27 cellular contexts compared by ENCODE assay signal in the genomic region with DNA sequence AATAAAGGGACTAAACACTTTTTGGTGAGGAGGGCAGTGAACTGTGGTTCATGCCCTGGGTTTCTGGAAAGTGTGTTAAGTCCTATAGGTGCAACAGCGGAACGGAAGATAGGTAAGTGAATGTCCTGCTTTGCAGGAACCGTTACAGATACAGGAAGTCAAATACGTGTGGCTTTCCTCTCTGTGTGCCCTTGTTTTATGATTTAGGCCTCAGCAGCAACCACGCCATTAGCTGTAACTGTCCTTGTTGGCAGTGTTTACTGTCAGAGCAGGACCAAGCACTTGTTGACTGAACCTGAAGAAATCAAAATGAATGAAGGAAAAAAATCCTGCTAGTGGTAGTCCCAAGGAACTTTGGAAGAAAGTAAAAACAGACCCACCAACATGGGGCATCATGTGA.
A peak's percentile ranks its signal among the peaks of the same experiment; 100 is the strongest.
DNase-seq lines count a peak whose midpoint lies in the region; ATAC-seq, FAIRE-seq and TF ChIP-seq lines count a peak whose summit lies in the region.
"Had no signal": no experiment of that assay in that cellular context is flagged by ENCODE, and none has a peak within 500 bp of the region (broad histone marks: within the 10 kb centered on the region; RNA-seq: fewer than 3 reads in every experiment).

No MANE protein-coding gene starts in this region.

- H3K36me3 ChIP-seq in pancreas: no peaks in the 10 kb centered on the region
- H3K36me3 ChIP-seq: MG63, neural progenitor cell had no signal

- no peak for DNase-seq in activated naive CD4-positive, alpha-beta T cell treated with anti-CD3 and anti-CD28 coated beads, Interleukin-2, amount 10 ng/mL, durations not matched to agents 7 days and 5 days
- no peak for DNase-seq in activated naive CD4-positive, alpha-beta T cell treated with anti-CD3 and anti-CD28 coated beads for 36 hours
- DNase-seq in Kasumi-1 (lab: John Stamatoyannopoulos, UW) (peak; percentile 81 to 84), pancreas (no peak), NCI-H1105 (lab: John Stamatoyannopoulos, UW) (no peak)
- DNase-seq in stimulated activated effector memory CD8-positive, alpha-beta T cell treated with anti-CD3 and anti-CD28 coated beads, Interleukin-12 subunit alpha, Interleukin-12 subunit beta, amount 100 ng/mL, for 72 hours (ENCODE audit: low spot score in 2 of 2): no peak
- DNase-seq: ACHN; activated CD4-positive, CD25-positive, alpha-beta regulatory T cell treated with anti-CD3 and anti-CD28 coated beads, Interleukin-2, amount 50 U/mL, for 72 hours; cerebellar nuclear complex; DMS53; erythroblast; foreskin fibroblast; GF-D8; H7; left ventricle myocardium inferior; MG63; midbrain; sigmoid colon; stimulated activated CD4-positive, alpha-beta T cell treated with anti-CD3 and anti-CD28 coated beads, Interleukin-15, amount 100 ng/mL, for 24 hours had no signal

- no peak overlapping the region for H3K4me3 Mint-ChIP-seq in activated naive CD4-positive, alpha-beta T cell treated with anti-CD3 and anti-CD28 coated beads, Interleukin-2, amount 10 ng/mL, durations not matched to agents 7 days and 5 days
- no peak overlapping the region for H3K4me3 Mint-ChIP-seq in activated naive CD4-positive, alpha-beta T cell treated with anti-CD3 and anti-CD28 coated beads for 36 hours
- no peak overlapping the region for H3K4me3 Mint-ChIP-seq in activated naive CD8-positive, alpha-beta T cell
- H3K4me3 Mint-ChIP-seq in stimulated activated effector memory CD8-positive, alpha-beta T cell treated with anti-CD3 and anti-CD28 coated beads, Interleukin-12 subunit alpha, Interleukin-12 subunit beta, amount 100 ng/mL, for 72 hours: no peak overlapping the region
- H3K4me3 Mint-ChIP-seq: neural progenitor cell had no signal

- no peak overlapping the region for H3K4me3 ChIP-seq in pancreas
- H3K4me3 ChIP-seq: hepatocyte, left ventricle myocardium inferior, MG63, neural progenitor cell, sigmoid colon had no signal

- TF ChIP-seq CTCF in pancreas (IDR thresholded peaks at IDR 0.05): no peak

- no peak for ATAC-seq in stimulated activated effector memory CD8-positive, alpha-beta T cell treated with anti-CD3 and anti-CD28 coated beads, Interleukin-12 subunit alpha, Interleukin-12 subunit beta, amount 100 ng/mL, for 72 hours
- ATAC-seq in GM19452 (IDR thresholded peaks at IDR 0.05; ENCODE audit: unreplicated experiment) (no peak), pancreas (no peak)
- ATAC-seq: activated naive CD4-positive, alpha-beta T cell treated with anti-CD3 and anti-CD28 coated beads, Interleukin-2, amount 50 U/mL, for 72 hours; HepG2 had no signal

- no peaks in the 10 kb centered on the region for H3K9me3 ChIP-seq in pancreas
- H3K9me3 ChIP-seq: left ventricle myocardium inferior, MG63, sigmoid colon had no signal

- H3K4me1 Mint-ChIP-seq in activated naive CD4-positive, alpha-beta T cell treated with anti-CD3 and anti-CD28 coated beads, Interleukin-2, amount 10 ng/mL, durations not matched to agents 7 days and 5 days: peaks cover 15% of the 10 kb centered on the region
- H3K4me1 Mint-ChIP-seq in activated naive CD4-positive, alpha-beta T cell treated with anti-CD3 and anti-CD28 coated beads for 36 hours (ENCODE audit: low read depth): peaks cover 4% of the 10 kb centered on the region
- peaks cover 29% of the 10 kb centered on the region for H3K4me1 Mint-ChIP-seq in activated naive CD8-positive, alpha-beta T cell (ENCODE audit: low read depth)
- H3K4me1 Mint-ChIP-seq in stimulated activated effector memory CD8-positive, alpha-beta T cell treated with anti-CD3 and anti-CD28 coated beads, Interleukin-12 subunit alpha, Interleukin-12 subunit beta, amount 100 ng/mL, for 72 hours: peaks cover 38% of the 10 kb centered on the region

- H3K27me3 Mint-ChIP-seq in activated naive CD4-positive, alpha-beta T cell treated with anti-CD3 and anti-CD28 coated beads, Interleukin-2, amount 10 ng/mL, durations not matched to agents 7 days and 5 days: no peaks in the 10 kb centered on the region
- H3K27me3 Mint-ChIP-seq in activated naive CD4-positive, alpha-beta T cell treated with anti-CD3 and anti-CD28 coated beads for 36 hours (ENCODE audit: low read depth): no peaks in the 10 kb centered on the region
- no peaks in the 10 kb centered on the region for H3K27me3 Mint-ChIP-seq in activated naive CD8-positive, alpha-beta T cell

- peaks cover 0 to 7% (median 5%) of the 10 kb centered on the region in 3 donors for H3K4me1 ChIP-seq in pancreas
- H3K4me1 ChIP-seq: sigmoid colon had no signal

- WGBS in pancreas, 2 donors: 90 to 91% methylated on average over 5 of the region's 5 CpGs

- CTCF ChIA-PET in activated naive CD4-positive, alpha-beta T cell treated with anti-CD3 and anti-CD28 coated beads, Interleukin-2, amount 10 ng/mL, durations not matched to agents 7 days and 5 days (lab: Charles Lee): interaction anchor here (0.8 kb wide), 1 partner anchor 10 kb away, joined by 4 read pairs; no protein-coding TSS in a partner anchor
- CTCF ChIA-PET in activated naive CD4-positive, alpha-beta T cell treated with anti-CD3 and anti-CD28 coated beads for 36 hours (lab: Charles Lee): interaction anchor here (0.6 kb wide), 1 partner anchor 126 kb away, joined by 4 read pairs; no protein-coding TSS in a partner anchor

- H3K27ac Mint-ChIP-seq in activated naive CD4-positive, alpha-beta T cell treated with anti-CD3 and anti-CD28 coated beads, Interleukin-2, amount 10 ng/mL, durations not matched to agents 7 days and 5 days: peak overlapping the region; percentile 70
- no peak overlapping the region for H3K27ac Mint-ChIP-seq in activated naive CD4-positive, alpha-beta T cell treated with anti-CD3 and anti-CD28 coated beads for 36 hours
- peak overlapping the region; percentile 64 for H3K27ac Mint-ChIP-seq in activated naive CD8-positive, alpha-beta T cell
- H3K27ac Mint-ChIP-seq in stimulated activated effector memory CD8-positive, alpha-beta T cell treated with anti-CD3 and anti-CD28 coated beads, Interleukin-12 subunit alpha, Interleukin-12 subunit beta, amount 100 ng/mL, for 72 hours: peak overlapping the region; percentile 89
- H3K27ac Mint-ChIP-seq: activated naive CD4-positive, alpha-beta T cell treated with anti-CD3 and anti-CD28 coated beads, Interleukin-2, amount 50 U/mL, for 72 hours; neural progenitor cell; progenitor cell of endocrine pancreas had no signal

- H3K27me3 ChIP-seq in pancreas: no peaks in the 10 kb centered on the region
- H3K27me3 ChIP-seq: hepatocyte, MG63, neural progenitor cell, sigmoid colon had no signal

- no peaks in the 10 kb centered on the region for H3K9me3 Mint-ChIP-seq in activated naive CD4-positive, alpha-beta T cell treated with anti-CD3 and anti-CD28 coated beads, Interleukin-2, amount 10 ng/mL, durations not matched to agents 7 days and 5 days
- no peaks in the 10 kb centered on the region for H3K9me3 Mint-ChIP-seq in activated naive CD4-positive, alpha-beta T cell treated with anti-CD3 and anti-CD28 coated beads for 36 hours
- no peaks in the 10 kb centered on the region for H3K9me3 Mint-ChIP-seq in activated naive CD8-positive, alpha-beta T cell (ENCODE audit: low read depth)
- no peaks in the 10 kb centered on the region for H3K9me3 Mint-ChIP-seq in stimulated activated effector memory CD8-positive, alpha-beta T cell treated with anti-CD3 and anti-CD28 coated beads, Interleukin-12 subunit alpha, Interleukin-12 subunit beta, amount 100 ng/mL, for 72 hours
- H3K9me3 Mint-ChIP-seq: activated naive CD4-positive, alpha-beta T cell treated with anti-CD3 and anti-CD28 coated beads, Interleukin-2, amount 50 U/mL, for 72 hours; neural progenitor cell had no signal

- FAIRE-seq in pancreas (lab: Jason Lieb, UNC): no peak
- FAIRE-seq: HepG2 had no signal

- peaks cover 61% of the 10 kb centered on the region for H3K36me3 Mint-ChIP-seq in activated naive CD4-positive, alpha-beta T cell treated with anti-CD3 and anti-CD28 coated beads, Interleukin-2, amount 10 ng/mL, durations not matched to agents 7 days and 5 days
- H3K36me3 Mint-ChIP-seq in activated naive CD4-positive, alpha-beta T cell treated with anti-CD3 and anti-CD28 coated beads for 36 hours (ENCODE audit: low read depth): peaks cover 41% of the 10 kb centered on the region
- peaks cover 10% of the 10 kb centered on the region for H3K36me3 Mint-ChIP-seq in activated naive CD8-positive, alpha-beta T cell
- peaks cover 95% of the 10 kb centered on the region for H3K36me3 Mint-ChIP-seq in stimulated activated effector memory CD8-positive, alpha-beta T cell treated with anti-CD3 and anti-CD28 coated beads, Interleukin-12 subunit alpha, Interleukin-12 subunit beta, amount 100 ng/mL, for 72 hours

- intact Hi-C loops in activated naive CD4-positive, alpha-beta T cell treated with anti-CD3 and anti-CD28 coated beads for 36 hours (cut with micrococcal nuclease): no loop called here
- intact Hi-C loops in pancreas (cut with DNase I): no loop called here

- H3K27ac ChIP-seq in pancreas: no peak overlapping the region
- H3K27ac ChIP-seq: hepatocyte, HL-60, left ventricle myocardium inferior, neural progenitor cell, sigmoid colon had no signal

Comparison
In these comparisons a context has a peak if more than half of its experiments do, and no peak if none do; other contexts are left out.
1. DNase-seq: peak in Kasumi-1 (2 of 2); none in activated naive CD4-positive, alpha-beta T cell treated with anti-CD3 and anti-CD28 coated beads, Interleukin-2, amount 10 ng/mL, durations not matched to agents 7 days and 5 days (single experiment), activated naive CD4-positive, alpha-beta T cell treated with anti-CD3 and anti-CD28 coated beads for 36 hours (single experiment), stimulated activated effector memory CD8-positive, alpha-beta T cell treated with anti-CD3 and anti-CD28 coated beads, Interleukin-12 subunit alpha, Interleukin-12 subunit beta, amount 100 ng/mL, for 72 hours (0 of 2), pancreas (0 of 6) and NCI-H1105 (single experiment).